19 cellular contexts compared by ENCODE assay signal in genomic region chr5:150647275-150648251, GRCh38. TPM values are rescaled to one million over a fixed set of nuclear protein-coding genes. Genes with fewer than 3 reads are reported as not detected.
DNase-seq lines count a peak whose midpoint lies in the region; ATAC-seq and TF ChIP-seq lines count a peak whose summit lies in the region.
"Had no signal": no experiment of that assay in that cellular context is flagged by ENCODE, and none has a peak within 500 bp of the region (broad histone marks: within the 10 kb centered on the region; RNA-seq: fewer than 3 reads in every experiment).

No MANE protein-coding gene starts in this region.

- H3K4me2 ChIP-seq in smooth muscle cell: no peak overlapping the region

- peaks cover 34% of the 10 kb centered on the region for H3F3A ChIP-seq in smooth muscle cell (ENCODE audit: low read depth)

- H3K9me3 Mint-ChIP-seq in IgD-negative memory B cell: no peaks in the 10 kb centered on the region
- H3K9me3 Mint-ChIP-seq in MCF 10A (ENCODE audit: unreplicated experiment): no peaks in the 10 kb centered on the region
- H3K9me3 Mint-ChIP-seq: activated T-cell treated with anti-CD3 and anti-CD28 coated beads, Interleukin-2, amount 50 U/mL, for 24 hours; naive B cell had no signal

- peaks cover 88% of the 10 kb centered on the region for H3K79me2 ChIP-seq in smooth muscle cell (ENCODE audit: low read depth)

- POLR2A ChIA-PET in MCF 10A (lab: Yijun Ruan, JAX): no interaction called here

- ATAC-seq in gastroesophageal sphincter (peak; percentile 17), lung (ENCODE audit: insufficient read depth, low FRiP score) (no peak)
- ATAC-seq: HCT116 had no signal

- H3K36me3 Mint-ChIP-seq in IgD-negative memory B cell (no peaks in the 10 kb centered on the region), MCF 10A (ENCODE audit: insufficient read depth, unreplicated experiment) (peaks cover 43% of the 10 kb centered on the region)

- TF ChIP-seq CTCF in gastroesophageal sphincter (IDR thresholded peaks at IDR 0.05) (no peak), lung (IDR thresholded peaks at IDR 0.05; ENCODE audit: control extremely low read depth, extremely low read depth) (no peak), smooth muscle cell (IDR thresholded peaks at IDR 0.05; ENCODE audit: borderline replicate concordance, insufficient read depth, poor library complexity, severe bottlenecking) (no peak), MCF 10A (IDR thresholded peaks at IDR 0.05; ENCODE audit: unreplicated experiment) (no peak)

- no peaks in the 10 kb centered on the region for H3K9me3 ChIP-seq in gastroesophageal sphincter
- no peaks in the 10 kb centered on the region for H3K9me3 ChIP-seq in lung (ENCODE audit: control insufficient read depth in 2 of 2, insufficient read depth in 1 of 2, low read length in 1 of 2)
- no peaks in the 10 kb centered on the region for H3K9me3 ChIP-seq in smooth muscle cell (replicated peaks; ENCODE audit: low read depth)

- WGBS in gastroesophageal sphincter (ENCODE audit: low coverage in 1 of 2), 2 donors: 52 to 83% methylated on average over 2 to 13 of the region's 25 CpGs
- 63 to 84% methylated on average over 25 of the region's 25 CpGs for WGBS in lung, 2 donors
- WGBS in smooth muscle cell (ENCODE audit: low lambda C conversion rate): 85% methylated on average over 25 of the region's 25 CpGs

- DNase-seq in lung (ENCODE audit: low spot score) (no peak), smooth muscle cell (lab: John Stamatoyannopoulos, UW; ENCODE audit: unreplicated experiment) (no peak), MCF 10A (ENCODE audit: unreplicated experiment) (no peak), NCI-H1436 treated with DMSO at 0.1 percent for 48 hours (lab: John Stamatoyannopoulos, UW) (no peak)
- DNase-seq in activated naive CD4-positive, alpha-beta T cell treated with anti-CD3 and anti-CD28 coated beads, Interleukin-2, amount 50 U/mL, for 16 hours: no peak
- DNase-seq in activated CD8-positive, alpha-beta memory T cell treated with anti-CD3 and anti-CD28 coated beads, Interleukin-2, amount 50 U/mL, for 48 hours: no peak
- DNase-seq: activated CD4-positive, CD25-positive, alpha-beta regulatory T cell treated with anti-CD3 and anti-CD28 coated beads, Interleukin-2, amount 50 U/mL, for 72 hours; activated T-cell treated with anti-CD3 and anti-CD28 coated beads, Interleukin-2, amount 50 U/mL, for 24 hours; Kasumi-1; naive B cell; NCI-H1694; NCI-H526 treated with DMSO at 0.1 percent for 48 hours; small intestine had no signal

- H3K4me3 ChIP-seq in gastroesophageal sphincter (peak overlapping the region in 1 of 2 donors; percentile 1), lung (no peak overlapping the region), smooth muscle cell (no peak overlapping the region)

- H3K4me3 Mint-ChIP-seq in IgD-negative memory B cell: no peak overlapping the region
- no peak overlapping the region for H3K4me3 Mint-ChIP-seq in MCF 10A (ENCODE audit: unreplicated experiment)
- H3K4me3 Mint-ChIP-seq: activated T-cell treated with anti-CD3 and anti-CD28 coated beads, Interleukin-2, amount 50 U/mL, for 24 hours had no signal

- H3K27ac ChIP-seq in gastroesophageal sphincter: peak overlapping the region in 3 of 4 donors; percentile 17 to 48 (median 43)
- peak overlapping the region; percentile 34 to 87 for H3K27ac ChIP-seq in lung (ENCODE audit: low read depth in 1 of 2, low read length in 1 of 2)
- peak overlapping the region; percentile 20 for H3K27ac ChIP-seq in smooth muscle cell (ENCODE audit: low read depth)
- H3K27ac ChIP-seq: HL-60 had no signal

- BruUV-seq in MCF 10A (replicated peaks; lab: Mats Ljungman, UMichigan): no TSS peak

- peaks cover 99% of the 10 kb centered on the region for H4K20me1 ChIP-seq in smooth muscle cell (ENCODE audit: low read depth)

- TF ChIP-seq EP300 in gastroesophageal sphincter (IDR thresholded peaks at IDR 0.05): no peak

- H3K4me1 ChIP-seq in gastroesophageal sphincter (peaks cover 11 to 96% (median 32%) of the 10 kb centered on the region in 3 donors), lung (ENCODE audit: control insufficient read depth in 2 of 2, insufficient read depth in 2 of 2, low read length in 2 of 2) (peaks cover 12 to 19% of the 10 kb centered on the region in 2 donors), smooth muscle cell (ENCODE audit: low read depth) (peaks cover 55% of the 10 kb centered on the region)

- H3K9ac ChIP-seq in smooth muscle cell (ENCODE audit: low read depth): no peak overlapping the region

- H3K36me3 ChIP-seq in gastroesophageal sphincter (peaks cover 0 to 46% of the 10 kb centered on the region in 2 donors), lung (ENCODE audit: control insufficient read depth in 2 of 2, insufficient read depth in 2 of 2, low read length in 2 of 2) (peaks cover 2 to 30% of the 10 kb centered on the region in 2 donors), smooth muscle cell (ENCODE audit: low read depth) (no peaks in the 10 kb centered on the region)

- H3K4me1 Mint-ChIP-seq in IgD-negative memory B cell (peaks cover 3 to 9% (median 4%) of the 10 kb centered on the region in 3 donors), MCF 10A (ENCODE audit: insufficient read depth, unreplicated experiment) (peaks cover 49% of the 10 kb centered on the region)

- TF ChIP-seq POLR2A in gastroesophageal sphincter (IDR thresholded peaks at IDR 0.05): no peak

- H3K27me3 ChIP-seq in gastroesophageal sphincter (no peaks in the 10 kb centered on the region), lung (ENCODE audit: control insufficient read depth, insufficient read depth) (no peaks in the 10 kb centered on the region), smooth muscle cell (ENCODE audit: low read depth) (no peaks in the 10 kb centered on the region)

- intact Hi-C loops in MCF 10A (cut with micrococcal nuclease): no loop called here

- H3K27me3 Mint-ChIP-seq in IgD-negative memory B cell (no peaks in the 10 kb centered on the region), MCF 10A (ENCODE audit: insufficient read depth, unreplicated experiment) (no peaks in the 10 kb centered on the region)
- H3K27me3 Mint-ChIP-seq: activated T-cell treated with anti-CD3 and anti-CD28 coated beads, Interleukin-2, amount 50 U/mL, for 24 hours; naive B cell had no signal

- H3K27ac Mint-ChIP-seq in IgD-negative memory B cell: peak overlapping the region in 2 of 3 donors; percentile 67 to 93
- H3K27ac Mint-ChIP-seq in MCF 10A (ENCODE audit: low read depth, unreplicated experiment): no peak overlapping the region
- H3K27ac Mint-ChIP-seq: activated T-cell treated with anti-CD3 and anti-CD28 coated beads, Interleukin-2, amount 50 U/mL, for 24 hours had no signal

- CTCF ChIA-PET in MCF 10A (lab: Yijun Ruan, JAX): interaction anchor here (0.5 to 8.7 kb wide), 5 partner anchors 6 to 920 kb away, joined by 3 to 85 read pairs (median 5); no protein-coding TSS in a partner anchor

- H2AFZ ChIP-seq in smooth muscle cell (ENCODE audit: low read depth): no peak overlapping the region

RNA-seq across cellular contexts. Expression of gene SYNPO, which starts 7.1 kb away (rescaled TPM):
- polyA plus RNA-seq in IgD-negative memory B cell (4.8 TPM), lung (10 to 100 TPM; 41.0 to 43.8 TPM), smooth muscle cell (34.2 and 36.9 TPM in 2 replicates)
- total RNA-seq in gastroesophageal sphincter (10 to 100 TPM; 31.6 to 50.5 (median 37.4) TPM), lung (100 to 1,000 TPM in 1 of 2 donors, 10 to 100 TPM in 1; 10.3 to 111 TPM), smooth muscle cell (30.5 and 46.4 TPM in 2 replicates), MCF 10A (2022) (6.3 and 7.1 TPM in 2 replicates)
- total RNA-seq: T-helper 1 cell treated with Interleukin-12 subunit alpha and Interleukin-12 subunit beta and Interleukin-4 antibody, amounts not matched to agents 30 ng/mL and 1 ng/mL, for 36 hours had no signal

RNA-seq across cellular contexts. Expression of gene MYOZ3, which starts 13.5 kb away (rescaled TPM):
- not detected for polyA plus RNA-seq in IgD-negative memory B cell
- under 1 TPM in 3 of 4 donors, not detected in 1; 0.13 to 0.62 (median 0.22) TPM for total RNA-seq in gastroesophageal sphincter
- total RNA-seq in lung: 1 to 10 TPM in 1 of 2 donors, under 1 TPM in 1; 0.55 to 2.4 TPM
- polyA plus RNA-seq in lung: under 1 TPM; 0.39 to 0.40 TPM
- total RNA-seq in smooth muscle cell: 6.4 and 8.2 TPM in 2 replicates
- 7.9 and 12.2 TPM in 2 replicates for polyA plus RNA-seq in smooth muscle cell
- total RNA-seq in MCF 10A (2022): not detected in 2 replicates
- total RNA-seq: RPMI7951; T-helper 1 cell treated with Interleukin-12 subunit alpha and Interleukin-12 subunit beta and Interleukin-4 antibody, amounts not matched to agents 30 ng/mL and 1 ng/mL, for 36 hours had no signal

RNA-seq across cellular contexts. Expression of gene RBM22, which starts 53.3 kb away (rescaled TPM):
- 69.5 TPM for polyA plus RNA-seq in IgD-negative memory B cell
- total RNA-seq in gastroesophageal sphincter: 10 to 100 TPM; 24.3 to 37.2 (median 32.4) TPM
- 10 to 100 TPM; 41.9 to 49.9 TPM for total RNA-seq in lung
- 10 to 100 TPM; 27.2 to 35.4 TPM for polyA plus RNA-seq in lung
- 64.0 and 66.6 TPM in 2 replicates for total RNA-seq in smooth muscle cell
- 48.6 and 62.9 TPM in 2 replicates for polyA plus RNA-seq in smooth muscle cell
- 66.0 and 66.9 TPM in 2 replicates for total RNA-seq in MCF 10A (2022)
